ENCODE assay signal across 16 cellular contexts in the genomic region with DNA sequence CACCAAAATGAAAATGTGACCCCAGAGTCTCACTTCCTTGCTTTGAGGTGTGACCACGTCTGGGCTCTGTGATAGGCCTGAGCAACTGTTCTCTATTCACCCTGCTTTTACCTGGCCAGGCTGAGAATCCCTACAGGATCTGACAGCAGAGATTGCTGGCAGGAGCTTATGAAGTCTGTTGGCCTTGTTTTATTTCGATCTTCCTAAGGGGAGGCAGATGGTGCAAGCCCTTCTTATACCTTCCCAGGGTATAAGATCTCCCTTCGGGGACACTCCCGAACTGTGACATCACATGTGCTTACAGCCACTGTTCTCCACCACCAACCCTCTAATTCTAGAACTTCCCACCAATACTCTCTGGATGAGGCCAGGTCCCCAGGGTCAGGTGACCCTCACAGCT. TPM values are rescaled to one million over a fixed set of nuclear protein-coding genes. Genes with fewer than 3 reads are reported as not detected.
DNase-seq lines count a peak whose midpoint lies in the region; ATAC-seq, FAIRE-seq and TF ChIP-seq lines count a peak whose summit lies in the region.
"Had no signal": no experiment of that assay in that cellular context is flagged by ENCODE, and none has a peak within 500 bp of the region (broad histone marks: within the 10 kb centered on the region; RNA-seq: fewer than 3 reads in every experiment).

No MANE protein-coding gene starts in this region.

- no peak for TF ChIP-seq RAD21 in H1 (IDR thresholded peaks at IDR 0.05 in 1 of 2, conservative IDR thresholded peaks at IDR 0.05 in 1 of 2; ENCODE audit: low read depth in 2 of 2, low read length in 2 of 2)

- H2BK15ac ChIP-seq in H1 (ENCODE audit: low read length), result no peak overlapping the region

- no peaks in the 10 kb centered on the region for H3K79me2 ChIP-seq in H1 (ENCODE audit: control insufficient read depth in 1 of 2, insufficient read depth in 2 of 2, low read length in 2 of 2)

- no peak overlapping the region for H3K14ac ChIP-seq in H1 (ENCODE audit: insufficient read length)

- H3K27me3 ChIP-seq in WERI-Rb-1 (ENCODE audit: insufficient read depth, low read depth, severe bottlenecking), result no peaks in the 10 kb centered on the region
- H3K27me3 ChIP-seq in H1 (replicated peaks in 1 of 4; ENCODE audit: control insufficient read depth in 3 of 4, extremely low read depth in 1 of 4, insufficient read depth in 3 of 4, low read length in 3 of 4), result no peaks in the 10 kb centered on the region; a peak in 1 of 7 replicates
- H3K27me3 ChIP-seq: BLaER1 had no signal

- peak overlapping the region in 1 of 7 donors; percentile 43 for H3K27ac Mint-ChIP-seq in CD14-positive monocyte
- H3K27ac Mint-ChIP-seq: CD8-positive, alpha-beta T cell had no signal

- H3K9me3 Mint-ChIP-seq in CD14-positive monocyte, result peaks cover 0 to 13% (median 10%) of the 10 kb centered on the region in 7 donors
- H3K9me3 Mint-ChIP-seq: CD8-positive, alpha-beta T cell had no signal

- peaks cover 2 to 10% (median 4%) of the 10 kb centered on the region in 3 donors for H3K27me3 Mint-ChIP-seq in CD14-positive monocyte (ENCODE audit: low read depth in 3 of 3)

- intact Hi-C loops in CD14-positive monocyte (cut with micrococcal nuclease) (no loop called here), cardiac septum (cut with DNase I) (no loop called here)

- peak overlapping the region; percentile 64; the same call in 1 of the 2 replicates for H2BK12ac ChIP-seq in H1 (ENCODE audit: low read depth, low read length)

- peak overlapping the region in 1 of 2 experiments; percentile 26; a peak in 1 of 4 replicates for H3K4me2 ChIP-seq in H1 (ENCODE audit: insufficient read depth in 1 of 2, low read depth in 2 of 2, low read length in 2 of 2)
- H3K4me2 ChIP-seq: BLaER1 had no signal

- H3K23ac ChIP-seq in H1 (ENCODE audit: insufficient read length), result no peak overlapping the region

- H3K4me3 ChIP-seq in WERI-Rb-1 (ENCODE audit: low read depth, low read length) (no peak overlapping the region), H1 (ENCODE audit: extremely low read depth in 1 of 4, insufficient read depth in 2 of 4, low read depth in 3 of 4, low read length in 4 of 4) (no peak overlapping the region)
- H3K4me3 ChIP-seq: BLaER1 had no signal

- ATAC-seq in GM18868 (IDR thresholded peaks at IDR 0.05; ENCODE audit: unreplicated experiment), result no peak
- ATAC-seq: CD8-positive, alpha-beta T cell had no signal

- no peak overlapping the region for H3K9ac ChIP-seq in H1 (replicated peaks in 1 of 4; ENCODE audit: extremely low read depth in 1 of 4, low read depth in 3 of 4, low read length in 3 of 4)
- H3K9ac ChIP-seq: BLaER1 had no signal

- peak overlapping the region; percentile 63 for H3K27ac ChIP-seq in WERI-Rb-1
- H3K27ac ChIP-seq in H1 (ENCODE audit: low read depth, low read length), result no peak overlapping the region
- H3K27ac ChIP-seq: BLaER1 had no signal

- no peak for TF ChIP-seq POLR2A in H1 (IDR thresholded peaks at IDR 0.05; ENCODE audit: control extremely low read depth in 1 of 2, low read depth in 2 of 2, low read length in 2 of 2)

- H4K91ac ChIP-seq in H1 (replicated peaks; ENCODE audit: insufficient read length, low read length), result no peak overlapping the region

- H2BK120ac ChIP-seq in H1 (replicated peaks; ENCODE audit: low read depth, low read length), result no peak overlapping the region

- no peak for TF ChIP-seq EP300 in H1 (IDR thresholded peaks at IDR 0.05; ENCODE audit: borderline replicate concordance in 1 of 2, low read depth in 2 of 2, low read length in 2 of 2)

- no peak overlapping the region for H2AK5ac ChIP-seq in H1 (ENCODE audit: low read depth, low read length)

- peaks cover 9 to 31% (median 18%) of the 10 kb centered on the region in 4 experiments for H3K4me1 ChIP-seq in H1 (replicated peaks in 1 of 4; ENCODE audit: control insufficient read depth in 3 of 4, insufficient read depth in 4 of 4, low read length in 3 of 4)

- peak overlapping the region; percentile 18; the same call in 1 of the 2 replicates for H2BK5ac ChIP-seq in H1 (ENCODE audit: low read depth, low read length)

- H3K36me3 Mint-ChIP-seq in CD14-positive monocyte, result no peaks in the 10 kb centered on the region
- H3K36me3 Mint-ChIP-seq: CD8-positive, alpha-beta T cell had no signal

- TF ChIP-seq CTCF in CD14-positive monocyte (IDR thresholded peaks at IDR 0.05) (no peak), WERI-Rb-1 (IDR thresholded peaks at IDR 0.05; ENCODE audit: low read depth, low read length) (no peak), H1 (IDR thresholded peaks at IDR 0.05; ENCODE audit: control extremely low read depth in 1 of 3, insufficient read depth in 1 of 3, low read depth in 1 of 3, low read length in 3 of 3) (no peak)

- peak overlapping the region; percentile 51; the same call in 1 of the 2 replicates for H3K18ac ChIP-seq in H1 (ENCODE audit: extremely low read depth, low read length)

- H4K8ac ChIP-seq in H1 (ENCODE audit: extremely low read depth, insufficient read depth, low read length), result no peak overlapping the region

- H2BK20ac ChIP-seq in H1 (ENCODE audit: low read length), result peak overlapping the region; percentile 62; the same call in 1 of the 2 replicates

- no peak overlapping the region for H2AFZ ChIP-seq in H1 (ENCODE audit: low read length)

- CTCF ChIA-PET in H1 (lab: Charles Lee; ENCODE audit: partially characterized antibody), result interaction anchor here (0.6 to 1.1 kb wide), 2 partner anchors 21 to 1018 kb away, joined by 3 read pairs; no protein-coding TSS in a partner anchor

- no peak overlapping the region for H4K5ac ChIP-seq in H1 (ENCODE audit: insufficient read length, low read depth, low read length)

- POLR2A ChIA-PET in H1 (lab: Charles Lee; ENCODE audit: partially characterized antibody), result interaction anchor here (1.5 kb wide), 1 partner anchor 14 kb away, joined by 4 read pairs; no protein-coding TSS in a partner anchor

- 80% methylated on average over 4 of the region's 4 CpGs; no CpG with 5 or more reads in 1 of the 2 experiments for WGBS in H1 (ENCODE audit: extremely low coverage in 1 of 2, insufficient coverage in 1 of 2, insufficient read length in 1 of 2, insufficient replicate concordance in 2 of 2, low coverage in 1 of 2, low lambda C conversion rate in 2 of 2, missing lambda C conversion rate in 1 of 2), 2 experiments

- H3K36me3 ChIP-seq in WERI-Rb-1, result no peaks in the 10 kb centered on the region
- H3K36me3 ChIP-seq in H1 (ENCODE audit: control insufficient read depth in 2 of 4, insufficient read depth in 4 of 4, low read length in 3 of 4), result 0 out of 8 replicates have a peak, but pooled peaks cover 0 to 2% (median 0%) of the 10 kb centered on the region in 4 experiments
- H3K36me3 ChIP-seq: BLaER1 had no signal

- H3K9me3 ChIP-seq in WERI-Rb-1 (ENCODE audit: severe bottlenecking), result no peaks in the 10 kb centered on the region
- peaks cover 0 to 11% of the 10 kb centered on the region in 2 experiments; a peak in 2 of 4 replicates for H3K9me3 ChIP-seq in H1 (ENCODE audit: insufficient read depth in 2 of 2, low read depth in 1 of 2, low read length in 1 of 2)

- no peaks in the 10 kb centered on the region for H3K79me1 ChIP-seq in H1 (ENCODE audit: low read depth, low read length)

- no peaks in the 10 kb centered on the region for H4K20me1 ChIP-seq in H1 (replicated peaks in 1 of 2; ENCODE audit: control insufficient read depth in 1 of 2, insufficient read depth in 2 of 2, low read length in 2 of 2)
- H4K20me1 ChIP-seq: BLaER1 had no signal

- no peak overlapping the region for H3K4me3 Mint-ChIP-seq in CD14-positive monocyte
- H3K4me3 Mint-ChIP-seq: CD8-positive, alpha-beta T cell had no signal

- FAIRE-seq in H1 (lab: Jason Lieb, UNC), result no peak
- FAIRE-seq: GM12892 had no signal

- DNase-seq in CD14-positive monocyte (ENCODE audit: low spot score), result peak; percentile 8
- peak; percentile 64 for DNase-seq in G401 (ENCODE audit: low spot score)
- peak; percentile 35 for DNase-seq in WERI-Rb-1
- no peak for DNase-seq in H1 (ENCODE audit: low read depth in 1 of 2, low spot score in 2 of 2)
- no peak for DNase-seq in NCI-H2081 treated with DMSO at 0.1 percent for 48 hours (lab: John Stamatoyannopoulos, UW)
- no peak for DNase-seq in retina
- no peak for DNase-seq in cardiac septum (ENCODE audit: low spot score)
- DNase-seq: 8988T; CD8-positive, alpha-beta T cell; GDM1; HCEC 1CT had no signal

- H3K23me2 ChIP-seq in H1 (ENCODE audit: low read depth, low read length), result no peaks in the 10 kb centered on the region; the same call in 1 of the 2 replicates

- in situ Hi-C loops in G401 (cut with HindIII; ENCODE audit: low sequenced_read_pairs), result no loop called here

- no peak overlapping the region for H3K4ac ChIP-seq in H1 (replicated peaks; ENCODE audit: insufficient read length, low read depth, low read length)

- H3K4me1 Mint-ChIP-seq in CD14-positive monocyte, result no peaks in the 10 kb centered on the region

- no peak overlapping the region for H3K56ac ChIP-seq in H1 (replicated peaks; ENCODE audit: insufficient read length, low read depth, low read length)

TF ChIP-seq in H1, 55 proteins besides CTCF, POLR2A, EP300 and RAD21 (continues in another document):
- TF ChIP-seq SP4 (IDR thresholded peaks at IDR 0.05; ENCODE audit: low read length) (no peak), TEAD4 (IDR thresholded peaks at IDR 0.05; ENCODE audit: low read depth, low read length) (no peak), RNF2 (IDR thresholded peaks at IDR 0.05; ENCODE audit: borderline replicate concordance, low read depth, low read length, missing control alignments, poor library complexity, severe bottlenecking) (no peak), RXRA (IDR thresholded peaks at IDR 0.05; ENCODE audit: insufficient read depth, low read depth, low read length) (no peak), TCF12 (IDR thresholded peaks at IDR 0.05; ENCODE audit: low read depth, low read length) (no peak), KDM1A (IDR thresholded peaks at IDR 0.05; ENCODE audit: borderline replicate concordance, low read length) (no peak), SIRT6 (IDR thresholded peaks at IDR 0.05; ENCODE audit: low read length) (no peak)
- TF ChIP-seq, protein P1, sequence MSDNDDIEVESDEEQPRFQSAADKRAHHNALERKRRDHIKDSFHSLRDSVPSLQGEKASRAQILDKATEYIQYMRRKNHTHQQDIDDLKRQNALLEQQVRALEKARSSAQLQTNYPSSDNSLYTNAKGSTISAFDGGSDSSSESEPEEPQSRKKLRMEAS (IDR thresholded peaks at IDR 0.05), result no peak

RNA-seq across cellular contexts. Expression of a gene that starts 26.8 kb away (rescaled TPM):
- polyA plus RNA-seq in CD14-positive monocyte (not detected), H1 (2011; rRNA removed) (0.63 and 1.0 TPM in 2 replicates)
- 0.12 and 0.20 TPM in 2 replicates for total RNA-seq in G401 (2014; rRNA removed; shearing (Covaris generic))
- total RNA-seq in H1 (2021; fragmentation: NEBNext Ultra II Directional; extraction: Animal tissue kit (Norgen Biotek cat#: 25700)), result 1.1 and 2.0 TPM in 2 replicates
- polyA plus RNA-seq in H1 (2011; cell fraction: cytosol; rRNA removed), result 0.96 TPM
- polyA plus RNA-seq in H1 (2011; cell fraction: nucleus; rRNA removed), result 2.8 TPM
- polyA plus RNA-seq in H1 (2012, experiment 1 of 2), result 0.51 to 1.5 TPM (median 1.1 TPM) in 4 replicates
- polyA plus RNA-seq in H1 (2012, experiment 2 of 2), result 0.24 TPM
- polyA plus RNA-seq in H1 (2013, experiment 1 of 2), result 1.2 TPM
- 0.90 TPM for polyA plus RNA-seq in H1 (2013, experiment 2 of 2)
- 0.88 and 0.95 TPM in 2 replicates for polyA minus RNA-seq in H1 (2011; rRNA and poly(A)+ RNA removed)
- polyA minus RNA-seq in H1 (2011; cell fraction: cytosol; rRNA and poly(A)+ RNA removed), result 1.3 TPM
- 1.00 TPM for polyA minus RNA-seq in H1 (2011; cell fraction: nucleus; rRNA and poly(A)+ RNA removed)
- total RNA-seq in cardiac septum, result not detected
- total RNA-seq: A673; CD8-positive, alpha-beta T cell had no signal
- polyA plus RNA-seq: AG04450 had no signal

Comparison
In these comparisons a context has a peak if more than half of its experiments do, and no peak if none do; other contexts are left out.
1. DNase-seq: peak in CD14-positive monocyte (single experiment), G401 (single experiment) and WERI-Rb-1 (single experiment); none in H1 (0 of 2), NCI-H2081 treated with DMSO at 0.1 percent for 48 hours (single experiment), retina (single experiment) and cardiac septum (single experiment).